ENCODE assay signal across 11 cellular contexts in genomic region chr5:176676361-176676824, GRCh38. TPM values are rescaled to one million over a fixed set of nuclear protein-coding genes. Genes with fewer than 3 reads are reported as not detected.
DNase-seq lines count a peak whose midpoint lies in the region; ATAC-seq, FAIRE-seq and TF ChIP-seq lines count a peak whose summit lies in the region.
"Had no signal": no experiment of that assay in that cellular context is flagged by ENCODE, and none has a peak within 500 bp of the region (broad histone marks: within the 10 kb centered on the region; RNA-seq: fewer than 3 reads in every experiment).

No MANE protein-coding gene starts in this region.

- no peak for FAIRE-seq in bronchial epithelial cell (lab: Jason Lieb, UNC)
- FAIRE-seq: TTC549 had no signal

- ATAC-seq in HG03342 (IDR thresholded peaks at IDR 0.05; ENCODE audit: unreplicated experiment) (peak; percentile 67), upper lobe of left lung (ENCODE audit: low FRiP score in 2 of 2) (no peak)

- WGBS in upper lobe of left lung, 2 donors: 36 to 41% methylated on average over 6 to 10 of the region's 10 CpGs

- no peak for TF ChIP-seq EP300 in upper lobe of left lung (IDR thresholded peaks at IDR 0.05)

- no peaks in the 10 kb centered on the region for H3K36me3 ChIP-seq in BE2C
- H3K36me3 ChIP-seq in bronchial epithelial cell (ENCODE audit: control insufficient read depth, insufficient read depth, low read length): no peaks in the 10 kb centered on the region
- H3K36me3 ChIP-seq in upper lobe of left lung: no peaks in the 10 kb centered on the region

- H3K27me3 ChIP-seq in BE2C (no peaks in the 10 kb centered on the region), bronchial epithelial cell (ENCODE audit: control insufficient read depth, insufficient read depth, low read length) (peaks cover 21% of the 10 kb centered on the region), upper lobe of left lung (peaks cover 0 to 13% (median 6%) of the 10 kb centered on the region in 4 donors)

- no peak for TF ChIP-seq POLR2A in upper lobe of left lung (IDR thresholded peaks at IDR 0.05)

- no peak overlapping the region for H3K4me3 Mint-ChIP-seq in type B pancreatic cell

- H3K9me3 Mint-ChIP-seq in type B pancreatic cell: no peaks in the 10 kb centered on the region

- H3K4me1 Mint-ChIP-seq in type B pancreatic cell (ENCODE audit: unreplicated experiment): peaks cover 5% of the 10 kb centered on the region

- H3K27ac Mint-ChIP-seq in type B pancreatic cell: no peak overlapping the region

- peaks cover 12% of the 10 kb centered on the region for H3K4me1 ChIP-seq in BE2C
- peaks cover 0 to 9% (median 0%) of the 10 kb centered on the region in 4 donors for H3K4me1 ChIP-seq in upper lobe of left lung

- DNase-seq in BE2C (peak; percentile 80), GM19240 (ENCODE audit: insufficient read length, low spot score) (peak; percentile 53), bronchial epithelial cell (ENCODE audit: low read depth) (peak; percentile 11), SKM-1 (lab: John Stamatoyannopoulos, UW; ENCODE audit: unreplicated experiment) (no peak), type B pancreatic cell (ENCODE audit: extremely low spot score, unreplicated experiment) (no peak), upper lobe of left lung (no peak), KG1 (lab: John Stamatoyannopoulos, UW) (no peak)
- DNase-seq: DND-41, NCI-H1048 had no signal

- peaks cover 13% of the 10 kb centered on the region for H3K27me3 Mint-ChIP-seq in type B pancreatic cell

- H3K9me3 ChIP-seq in BE2C: no peaks in the 10 kb centered on the region
- H3K9me3 ChIP-seq in upper lobe of left lung: no peaks in the 10 kb centered on the region

- no peaks in the 10 kb centered on the region for H3K36me3 Mint-ChIP-seq in type B pancreatic cell

- no peak overlapping the region for H3K4me3 ChIP-seq in BE2C (ENCODE audit: low read depth, low read length)
- no peak overlapping the region for H3K4me3 ChIP-seq in bronchial epithelial cell (ENCODE audit: low read depth, low read length)
- H3K4me3 ChIP-seq in upper lobe of left lung: no peak overlapping the region

- H3K27ac ChIP-seq in upper lobe of left lung: no peak overlapping the region

- TF ChIP-seq CTCF in BE2C (IDR thresholded peaks at IDR 0.05; ENCODE audit: low read depth, low read length): no peak
- TF ChIP-seq CTCF in bronchial epithelial cell (IDR thresholded peaks at IDR 0.05; ENCODE audit: insufficient read depth, low read length, severe bottlenecking): no peak
- TF ChIP-seq CTCF in type B pancreatic cell (conservative IDR thresholded peaks at IDR 0.05): no peak
- TF ChIP-seq CTCF in upper lobe of left lung (IDR thresholded peaks at IDR 0.05): no peak

RNA-seq across cellular contexts. Expression of gene TSPAN17, which starts 29.1 kb away (rescaled TPM):
- polyA plus RNA-seq in BE2C (2012; ENCODE audit: insufficient read depth, insufficient read length, low read depth): 26.0 TPM
- total RNA-seq in bronchial epithelial cell: 46.3 and 55.9 TPM in 2 replicates
- total RNA-seq in type B pancreatic cell (ENCODE audit: low replicate concordance): 36.9 and 45.9 TPM in 2 replicates
- total RNA-seq in upper lobe of left lung: 10 to 100 TPM; 20.1 to 36.8 (median 25.6) TPM

RNA-seq across cellular contexts. Expression of gene EIF4E1B, which starts 45.9 kb away (rescaled TPM):
- not detected for polyA plus RNA-seq in BE2C (2012; ENCODE audit: insufficient read depth, insufficient read length, low read depth)
- total RNA-seq in bronchial epithelial cell (not detected in 2 replicates), type B pancreatic cell (ENCODE audit: low replicate concordance) (not detected in 2 replicates), upper lobe of left lung (not detected)

RNA-seq across cellular contexts. Expression of gene SNCB, which starts 46.1 kb away (rescaled TPM):
- polyA plus RNA-seq in BE2C (2012; ENCODE audit: insufficient read depth, insufficient read length, low read depth): 4.1 TPM
- not detected in 2 replicates for total RNA-seq in bronchial epithelial cell
- 0.97 TPM in 1 of 2 replicates, not detected in the other for total RNA-seq in type B pancreatic cell (ENCODE audit: low replicate concordance)
- not detected for total RNA-seq in upper lobe of left lung

Comparison
In these comparisons a context has a peak if more than half of its experiments do, and no peak if none do; other contexts are left out.
1. DNase-seq: peak in BE2C (single experiment), GM19240 (single experiment) and bronchial epithelial cell (single experiment); none in SKM-1 (single experiment), type B pancreatic cell (single experiment), upper lobe of left lung (0 of 2) and KG1 (single experiment).